1 cellular context compared by ENCODE assay signal in genomic region chr17:72782985-72783701, GRCh38.
A peak's percentile ranks its signal among the peaks of the same experiment; 100 is the strongest.
TF ChIP-seq lines count a peak whose summit lies in the region.

No MANE protein-coding gene starts in this region.

TF ChIP-seq in SK-N-SH, 30 proteins besides CTCF, POLR2A, EP300 and RAD21 (continued from another document):
- TF ChIP-seq REST (IDR thresholded peaks at IDR 0.05; ENCODE audit: low read depth, low read length) (no peak), MXI1 (IDR thresholded peaks at IDR 0.05; ENCODE audit: low read depth, low read length) (no peak), RCOR1 (IDR thresholded peaks at IDR 0.05; ENCODE audit: low read length) (0 out of 2 replicates have a peak, but pooled peaks have one; percentile 13), TEAD4 (IDR thresholded peaks at IDR 0.05; ENCODE audit: borderline replicate concordance, insufficient read depth) (no peak), FOXJ3 (CRISPR knock-in tag; IDR thresholded peaks at IDR 0.05) (no peak), EZH2phosphoT487 (IDR thresholded peaks at IDR 0.05; ENCODE audit: borderline replicate concordance, low read depth) (no peak)
